ENCODE assay signal across 8 cellular contexts in genomic region chr11:3049430-3050243, GRCh38. TPM values are rescaled to one million over a fixed set of nuclear protein-coding genes. Genes with fewer than 3 reads are reported as not detected.
DNase-seq lines count a peak whose midpoint lies in the region; ATAC-seq and TF ChIP-seq lines count a peak whose summit lies in the region.

No MANE protein-coding gene starts in this region.

- H3K27me3 ChIP-seq in adipocyte (replicated peaks; ENCODE audit: control insufficient read depth, insufficient read depth, low read length) = no peaks in the 10 kb centered on the region
- no peaks in the 10 kb centered on the region for H3K27me3 ChIP-seq in right atrium auricular region

- no peaks in the 10 kb centered on the region for H3K9me3 ChIP-seq in SK-N-MC (ENCODE audit: low read depth, low read length)
- no peaks in the 10 kb centered on the region for H3K9me3 ChIP-seq in adipocyte (ENCODE audit: control insufficient read depth, low read length)
- H3K9me3 ChIP-seq in right atrium auricular region = no peaks in the 10 kb centered on the region

- H3K4me1 ChIP-seq in adipocyte (ENCODE audit: control insufficient read depth, insufficient read depth, low read length) (peaks cover 51% of the 10 kb centered on the region), right atrium auricular region (peaks cover 0 to 33% of the 10 kb centered on the region in 2 donors)

- H3K27ac ChIP-seq in SK-N-MC (peak overlapping the region; percentile 85), right atrium auricular region (peak overlapping the region; percentile 37 to 45)

- peak in 1 of 2 donors; percentile 29 for TF ChIP-seq CTCF in right atrium auricular region (IDR thresholded peaks at IDR 0.05)

- DNase-seq in COR-L47 (lab: John Stamatoyannopoulos, UW) = peak; percentile 84
- DNase-seq in SK-N-MC (ENCODE audit: low read depth, low spot score) = no peak
- peak; percentile 96 for DNase-seq in adipocyte (ENCODE audit: low read depth)
- peak; percentile 85 for DNase-seq in right atrium auricular region (ENCODE audit: low spot score)
- DNase-seq in smooth muscle cell of the brain vasculature (ENCODE audit: low read depth, low spot score) = peak; percentile 93
- DNase-seq in cerebellar cortex (ENCODE audit: low spot score) = no peak

- H3K36me3 ChIP-seq in SK-N-MC (ENCODE audit: insufficient read depth, low read length) = peaks cover 57% of the 10 kb centered on the region; the same call in 1 of the 2 replicates
- H3K36me3 ChIP-seq in adipocyte (ENCODE audit: control insufficient read depth, insufficient read depth, low read length, severe bottlenecking) = peaks cover 51% of the 10 kb centered on the region
- H3K36me3 ChIP-seq in right atrium auricular region = no peaks in the 10 kb centered on the region

- H3K4me3 ChIP-seq in SK-N-MC (peak overlapping the region; percentile 55), adipocyte (ENCODE audit: low read length) (peak overlapping the region; percentile 48), right atrium auricular region (no peak overlapping the region)

- ATAC-seq in GM19452 (IDR thresholded peaks at IDR 0.05; ENCODE audit: unreplicated experiment) (peak; percentile 91), HG03571 (IDR thresholded peaks at IDR 0.05; ENCODE audit: unreplicated experiment) (peak; percentile 83)

- H3K9ac ChIP-seq in SK-N-MC (ENCODE audit: insufficient read length) = peak overlapping the region; percentile 30
- H3K9ac ChIP-seq in adipocyte (ENCODE audit: low read length) = peak overlapping the region; percentile 48

RNA-seq across cellular contexts. Expression of gene CARS1, which starts 7.6 kb away (rescaled TPM):
- total RNA-seq in right atrium auricular region = 10 to 100 TPM; 12.2 to 15.3 TPM

RNA-seq across cellular contexts. Expression of gene NAP1L4, which starts 57.5 kb away (rescaled TPM):
- 100 to 1,000 TPM in 1 of 2 donors, 10 to 100 TPM in 1; 79.2 to 128 TPM for total RNA-seq in right atrium auricular region

Comparison
In these comparisons a context has a peak if more than half of its experiments do, and no peak if none do; other contexts are left out.
1. DNase-seq: peak in COR-L47 (single experiment), adipocyte (single experiment), right atrium auricular region (single experiment) and smooth muscle cell of the brain vasculature (single experiment); none in SK-N-MC (single experiment) and cerebellar cortex (single experiment).
2. H3K4me3 ChIP-seq: peak in SK-N-MC (single experiment) and adipocyte (single experiment); none in right atrium auricular region (0 of 2).